16 cellular contexts compared by ENCODE assay signal in genomic region chr10:124675261-124675660, GRCh38.
DNase-seq lines count a peak whose midpoint lies in the region; ATAC-seq and TF ChIP-seq lines count a peak whose summit lies in the region.
"Had no signal": no experiment of that assay in that cellular context is flagged by ENCODE, and none has a peak within 500 bp of the region (broad histone marks: within the 10 kb centered on the region; RNA-seq: fewer than 3 reads in every experiment).

No MANE protein-coding gene starts in this region.

- no peaks in the 10 kb centered on the region for H3K9me3 Mint-ChIP-seq in CD4-positive, CD25-positive, alpha-beta regulatory T cell
- no peaks in the 10 kb centered on the region for H3K9me3 Mint-ChIP-seq in T-cell

- TF ChIP-seq CTCF in psoas muscle (IDR thresholded peaks at IDR 0.05) = no peak
- no peak for TF ChIP-seq CTCF in GM10248 (IDR thresholded peaks at IDR 0.05; ENCODE audit: control extremely low read depth, extremely low read depth, low read depth, missing control alignments)

- peak overlapping the region; percentile 95 to 98 (median 98) for H3K27ac Mint-ChIP-seq in CD4-positive, CD25-positive, alpha-beta regulatory T cell
- H3K27ac Mint-ChIP-seq in T-cell = peak overlapping the region; percentile 86 to 97

- peak overlapping the region; percentile 16 to 86 (median 61) for H3K4me3 Mint-ChIP-seq in CD4-positive, CD25-positive, alpha-beta regulatory T cell
- peak overlapping the region in 2 of 3 donors; percentile 38 to 88 for H3K4me3 Mint-ChIP-seq in T-cell

- peaks cover 4% of the 10 kb centered on the region for H3K27me3 Mint-ChIP-seq in CD4-positive, CD25-positive, alpha-beta regulatory T cell
- no peaks in the 10 kb centered on the region for H3K27me3 Mint-ChIP-seq in T-cell

- peaks cover 30% of the 10 kb centered on the region for H3K36me3 Mint-ChIP-seq in CD4-positive, CD25-positive, alpha-beta regulatory T cell
- peaks cover 20% of the 10 kb centered on the region for H3K36me3 Mint-ChIP-seq in T-cell

- DNase-seq in CD4-positive, CD25-positive, alpha-beta regulatory T cell = no peak
- DNase-seq in T-cell (no peak), head of caudate nucleus (peak in 26 of 42 donors; percentile 37 to 83 (median 59)), psoas muscle (peak; percentile 6 to 51), NOMO-1 treated with dmso at 0.1 percent for 144 hours (lab: John Stamatoyannopoulos, UW; ENCODE audit: unreplicated experiment) (no peak), NCI-H748 (lab: John Stamatoyannopoulos, UW; ENCODE audit: unreplicated experiment) (no peak), posterior vena cava (ENCODE audit: low spot score) (no peak), GM10248 (ENCODE audit: extremely low spot score) (no peak)
- DNase-seq: activated CD4-positive, CD25-positive, alpha-beta regulatory T cell; activated T-cell treated with anti-CD3 and anti-CD28 coated beads for 4 hours; mesenchymal stem cell; NCI-H1092; stimulated activated CD4-positive, alpha-beta T cell treated with anti-CD3 and anti-CD28 coated beads, Interleukin-1b, Interleukin-23, amount 100 ng/mL, for 48 hours had no signal

- H3K9me3 ChIP-seq in CD4-positive, CD25-positive, alpha-beta regulatory T cell (ENCODE audit: control insufficient read depth in 2 of 2, low read length in 2 of 2) = no peaks in the 10 kb centered on the region
- no peaks in the 10 kb centered on the region for H3K9me3 ChIP-seq in psoas muscle
- H3K9me3 ChIP-seq: prostate gland, vagina had no signal

- intact Hi-C loops in head of caudate nucleus (cut with DNase I) = no loop called here
- intact Hi-C loops in psoas muscle (cut with DNase I) = no loop called here
- intact Hi-C loops in posterior vena cava (cut with DNase I) = loop anchor here in 1 of 2 donors (5.0 kb wide), 1 partner anchor 682 kb away; no protein-coding TSS in a partner anchor

- H3K4me1 Mint-ChIP-seq in CD4-positive, CD25-positive, alpha-beta regulatory T cell = peaks cover 26 to 100% (median 80%) of the 10 kb centered on the region in 4 donors
- H3K4me1 Mint-ChIP-seq in T-cell = peaks cover 96 to 100% (median 99%) of the 10 kb centered on the region in 3 donors

- CTCF ChIA-PET in T-cell (lab: Charles Lee) (interaction anchor here (0.6 to 0.9 kb wide), 4 partner anchors 28 to 74 kb away, joined by 3 read pairs; no protein-coding TSS in a partner anchor), GM10248 (lab: Yijun Ruan, JAX) (interaction anchor here (1.5 kb wide), 3 partner anchors 11 to 70 kb away, joined by 3 to 5 read pairs (median 4); no protein-coding TSS in a partner anchor)

- peak overlapping the region; percentile 41 for H3K27ac ChIP-seq in CD4-positive, CD25-positive, alpha-beta regulatory T cell (ENCODE audit: insufficient read depth, low read length, poor library complexity, severe bottlenecking)
- H3K27ac ChIP-seq in psoas muscle = peak overlapping the region; percentile 64
- H3K27ac ChIP-seq: C4-2B, prostate gland, vagina had no signal

- no peaks in the 10 kb centered on the region for H3K27me3 ChIP-seq in CD4-positive, CD25-positive, alpha-beta regulatory T cell (ENCODE audit: control insufficient read depth, insufficient read depth, low read length)
- H3K27me3 ChIP-seq in psoas muscle (ENCODE audit: insufficient read depth in 3 of 3, low read length in 2 of 3) = no peaks in the 10 kb centered on the region
- H3K27me3 ChIP-seq: vagina had no signal

- no peak for ATAC-seq in CD4-positive, CD25-positive, alpha-beta regulatory T cell (ENCODE audit: low read depth in 2 of 2)
- ATAC-seq in T-cell (replicated peaks in 1 of 4) (no peak), psoas muscle (peak in 3 of 4 donors; percentile 0 to 1 (median 1))

- H3K4me1 ChIP-seq in CD4-positive, CD25-positive, alpha-beta regulatory T cell (ENCODE audit: control insufficient read depth, insufficient read depth, low read length, poor library complexity, severe bottlenecking) = peaks cover 100% of the 10 kb centered on the region
- H3K4me1 ChIP-seq in psoas muscle = peaks cover 85% of the 10 kb centered on the region
- H3K4me1 ChIP-seq: prostate gland had no signal

- H3K36me3 ChIP-seq in CD4-positive, CD25-positive, alpha-beta regulatory T cell (ENCODE audit: control insufficient read depth, insufficient read depth, low read length) = peaks cover 41% of the 10 kb centered on the region
- H3K36me3 ChIP-seq in psoas muscle (ENCODE audit: insufficient read depth in 1 of 2, low read depth in 1 of 2) = peaks cover 0 to 3% of the 10 kb centered on the region in 2 donors
- H3K36me3 ChIP-seq: prostate gland had no signal

- 43 to 52% (median 45%) methylated on average over 6 of the region's 6 CpGs for WGBS in psoas muscle, 3 donors

- POLR2A ChIA-PET in T-cell (lab: Charles Lee) (no interaction called here), GM10248 (lab: Yijun Ruan, JAX) (no interaction called here)

- H3K4me3 ChIP-seq in CD4-positive, CD25-positive, alpha-beta regulatory T cell (ENCODE audit: low read depth, low read length) = no peak overlapping the region
- no peak overlapping the region for H3K4me3 ChIP-seq in psoas muscle
- H3K4me3 ChIP-seq: prostate gland, vagina had no signal

Comparison
In these comparisons a context has a peak if more than half of its experiments do, and no peak if none do; other contexts are left out.
1. ATAC-seq: peak in psoas muscle (3 of 4); none in CD4-positive, CD25-positive, alpha-beta regulatory T cell (0 of 2) and T-cell (0 of 4).
2. DNase-seq: peak in head of caudate nucleus (26 of 42) and psoas muscle (2 of 2); none in CD4-positive, CD25-positive, alpha-beta regulatory T cell (0 of 3), T-cell (0 of 34), NOMO-1 treated with dmso at 0.1 percent for 144 hours (single experiment), NCI-H748 (single experiment), posterior vena cava (single experiment) and GM10248 (single experiment).